In the genomic region with DNA sequence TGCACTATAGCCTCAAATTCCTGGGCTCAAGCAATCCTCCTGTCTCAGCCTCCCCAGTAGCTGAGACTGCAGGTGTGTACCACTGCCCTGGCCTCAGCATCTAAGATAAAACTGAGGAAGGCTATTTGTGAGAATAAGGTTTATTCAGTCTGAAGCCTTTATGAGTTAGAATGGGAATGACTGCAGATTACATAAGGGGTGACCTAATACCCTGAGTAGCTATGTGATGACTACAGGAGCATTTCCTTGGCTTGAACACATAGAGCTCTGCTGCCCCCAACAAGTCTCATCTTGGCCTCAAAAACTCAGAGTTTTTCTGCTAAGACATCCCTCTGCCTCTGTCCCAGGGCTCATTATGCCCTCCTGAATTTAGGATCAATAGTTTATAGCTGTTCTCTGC, we compare ENCODE assay signal across 17 cellular contexts. TPM values are rescaled to one million over a fixed set of nuclear protein-coding genes. Genes with fewer than 3 reads are reported as not detected.
DNase-seq lines count a peak whose midpoint lies in the region; ATAC-seq and TF ChIP-seq lines count a peak whose summit lies in the region.
"Had no signal": no experiment of that assay in that cellular context is flagged by ENCODE, and none has a peak within 500 bp of the region (broad histone marks: within the 10 kb centered on the region; RNA-seq: fewer than 3 reads in every experiment).

No MANE protein-coding gene starts in this region.

- H3K27ac Mint-ChIP-seq in endothelial cell (ENCODE audit: unreplicated experiment) = no peak overlapping the region
- H3K27ac Mint-ChIP-seq in activated naive CD8-positive, alpha-beta T cell treated with anti-CD3 and anti-CD28 coated beads for 36 hours = no peak overlapping the region
- H3K27ac Mint-ChIP-seq: activated T-helper 2 cell treated with anti-CD3 and anti-CD28 coated beads, Interferon-gamma antibody, Interleukin-2, Interleukin-4, amounts not matched to agents 10 μg/mL and 5 μg/mL and 100 μg/mL, durations not matched to agents 14 hours and 24 hours and 36 hours; IgD-negative memory B cell had no signal

- H3K27me3 ChIP-seq in adipocyte (replicated peaks; ENCODE audit: control insufficient read depth, insufficient read depth, low read length) = no peaks in the 10 kb centered on the region
- H3K27me3 ChIP-seq: neutrophil had no signal

- peaks cover 6% of the 10 kb centered on the region for H3K4me1 Mint-ChIP-seq in endothelial cell (ENCODE audit: unreplicated experiment)
- H3K4me1 Mint-ChIP-seq in activated naive CD8-positive, alpha-beta T cell treated with anti-CD3 and anti-CD28 coated beads for 36 hours = peaks cover 5% of the 10 kb centered on the region
- H3K4me1 Mint-ChIP-seq: IgD-negative memory B cell had no signal

- peaks cover 39% of the 10 kb centered on the region for H3K4me1 ChIP-seq in adipocyte (ENCODE audit: control insufficient read depth, insufficient read depth, low read length)

- peaks cover 4% of the 10 kb centered on the region for H3K27me3 Mint-ChIP-seq in endothelial cell (ENCODE audit: unreplicated experiment)
- H3K27me3 Mint-ChIP-seq in activated naive CD8-positive, alpha-beta T cell treated with anti-CD3 and anti-CD28 coated beads for 36 hours = no peaks in the 10 kb centered on the region
- H3K27me3 Mint-ChIP-seq: IgD-negative memory B cell had no signal

- H3K9ac ChIP-seq in adipocyte (ENCODE audit: low read length) = peak overlapping the region; percentile 33

- no peaks in the 10 kb centered on the region for H3K9me3 ChIP-seq in adipocyte (ENCODE audit: control insufficient read depth, low read length)
- H3K9me3 ChIP-seq: A549, neutrophil, thoracic aorta had no signal

- intact Hi-C loops in left ventricle myocardium superior (cut with micrococcal nuclease) (no loop called here), Right ventricle myocardium inferior (cut with DNase I) (no loop called here)

- H3K36me3 Mint-ChIP-seq in endothelial cell (ENCODE audit: low read depth, unreplicated experiment) = peaks cover 11% of the 10 kb centered on the region
- peaks cover 15% of the 10 kb centered on the region for H3K36me3 Mint-ChIP-seq in activated naive CD8-positive, alpha-beta T cell treated with anti-CD3 and anti-CD28 coated beads for 36 hours

- no peaks in the 10 kb centered on the region for H3K9me3 Mint-ChIP-seq in endothelial cell (ENCODE audit: unreplicated experiment)
- H3K9me3 Mint-ChIP-seq in activated naive CD8-positive, alpha-beta T cell treated with anti-CD3 and anti-CD28 coated beads for 36 hours = no peaks in the 10 kb centered on the region
- H3K9me3 Mint-ChIP-seq: activated T-helper 2 cell treated with anti-CD3 and anti-CD28 coated beads, Interferon-gamma antibody, Interleukin-2, Interleukin-4, amounts not matched to agents 10 μg/mL and 5 μg/mL and 100 μg/mL, durations not matched to agents 14 hours and 24 hours and 36 hours; IgD-negative memory B cell had no signal

- no peak overlapping the region for H3K4me3 Mint-ChIP-seq in endothelial cell (ENCODE audit: unreplicated experiment)
- no peak overlapping the region for H3K4me3 Mint-ChIP-seq in activated naive CD8-positive, alpha-beta T cell treated with anti-CD3 and anti-CD28 coated beads for 36 hours
- H3K4me3 Mint-ChIP-seq: IgD-negative memory B cell had no signal

- H3K4me3 ChIP-seq in adipocyte (ENCODE audit: low read length) = no peak overlapping the region
- H3K4me3 ChIP-seq in fibroblast of villous mesenchyme (ENCODE audit: low read depth, low read length) = no peak overlapping the region
- H3K4me3 ChIP-seq: A549, thoracic aorta had no signal

- H3K36me3 ChIP-seq in adipocyte (ENCODE audit: control insufficient read depth, insufficient read depth, low read length, severe bottlenecking) = peaks cover 30% of the 10 kb centered on the region

- TF ChIP-seq CTCF in fibroblast of villous mesenchyme (IDR thresholded peaks at IDR 0.05; ENCODE audit: insufficient read depth, low read depth, low read length) (no peak), endothelial cell (IDR thresholded peaks at IDR 0.05; ENCODE audit: unreplicated experiment) (no peak)

- ATAC-seq in left ventricle myocardium superior (peak; percentile 32), Right ventricle myocardium inferior (no peak)
- ATAC-seq: A549 had no signal

- no peak for DNase-seq in left ventricle myocardium superior
- DNase-seq in Right ventricle myocardium inferior (ENCODE audit: missing footprints) = no peak
- peak; percentile 58 for DNase-seq in adipocyte (ENCODE audit: low read depth)
- peak; percentile 65 for DNase-seq in fibroblast of villous mesenchyme (ENCODE audit: low read depth)
- DNase-seq in endothelial cell (ENCODE audit: low spot score) = no peak
- DNase-seq in activated CD4-positive, CD25-positive, alpha-beta regulatory T cell treated with anti-CD3 and anti-CD28 coated beads, Interleukin-2, amount 50 U/mL, for 72 hours = no peak
- DNase-seq in activated naive CD8-positive, alpha-beta T cell treated with anti-CD3 and anti-CD28 coated beads for 36 hours = no peak
- DNase-seq in islet precursor cell = no peak
- DNase-seq: caudate nucleus, mesendoderm, NCI-H1105 treated with DMSO at 0.1 percent for 48 hours had no signal

RNA-seq across cellular contexts. Expression of a gene that starts 7.6 kb away (rescaled TPM):
- total RNA-seq in left ventricle myocardium superior = 18.6 TPM
- total RNA-seq in Right ventricle myocardium inferior = 17.6 TPM
- total RNA-seq in fibroblast of villous mesenchyme = 71.2 and 74.1 TPM in 2 replicates
- total RNA-seq in endothelial cell (ENCODE audit: unreplicated experiment) = 48.3 TPM
- total RNA-seq in activated naive CD8-positive, alpha-beta T cell treated with anti-CD3 and anti-CD28 coated beads for 36 hours = 10 to 100 TPM; 48.0 to 50.3 TPM

RNA-seq across cellular contexts. Expression of a gene that starts 7.6 kb away (rescaled TPM):
- total RNA-seq in left ventricle myocardium superior (297 TPM), Right ventricle myocardium inferior (230 TPM), fibroblast of villous mesenchyme (under 0.01 TPM in 1 of 2 replicates, not detected in the other), endothelial cell (ENCODE audit: unreplicated experiment) (0.51 TPM)
- total RNA-seq in activated naive CD8-positive, alpha-beta T cell treated with anti-CD3 and anti-CD28 coated beads for 36 hours = under 1 TPM; 0.30 to 0.33 TPM
- total RNA-seq: endothelial cell of umbilical vein had no signal

Comparison
In these comparisons a context has a peak if more than half of its experiments do, and no peak if none do; other contexts are left out.
1. DNase-seq: peak in adipocyte (single experiment) and fibroblast of villous mesenchyme (single experiment); none in left ventricle myocardium superior (single experiment), Right ventricle myocardium inferior (single experiment), endothelial cell (single experiment), activated CD4-positive, CD25-positive, alpha-beta regulatory T cell treated with anti-CD3 and anti-CD28 coated beads, Interleukin-2, amount 50 U/mL, for 72 hours (single experiment), activated naive CD8-positive, alpha-beta T cell treated with anti-CD3 and anti-CD28 coated beads for 36 hours (single experiment) and islet precursor cell (single experiment).
2. RNA of a gene that starts 7.6 kb away (total RNA-seq): 297 TPM in left ventricle myocardium superior (single experiment) and 230 TPM in Right ventricle myocardium inferior (single experiment); 0.51 TPM in endothelial cell (single experiment), 0.30 to 0.33 TPM in activated naive CD8-positive, alpha-beta T cell treated with anti-CD3 and anti-CD28 coated beads for 36 hours and under 0.01 TPM in fibroblast of villous mesenchyme; every median in the first group is over 100 times any median in the second.